ENCODE assay signal across 8 cellular contexts in the genomic region with DNA sequence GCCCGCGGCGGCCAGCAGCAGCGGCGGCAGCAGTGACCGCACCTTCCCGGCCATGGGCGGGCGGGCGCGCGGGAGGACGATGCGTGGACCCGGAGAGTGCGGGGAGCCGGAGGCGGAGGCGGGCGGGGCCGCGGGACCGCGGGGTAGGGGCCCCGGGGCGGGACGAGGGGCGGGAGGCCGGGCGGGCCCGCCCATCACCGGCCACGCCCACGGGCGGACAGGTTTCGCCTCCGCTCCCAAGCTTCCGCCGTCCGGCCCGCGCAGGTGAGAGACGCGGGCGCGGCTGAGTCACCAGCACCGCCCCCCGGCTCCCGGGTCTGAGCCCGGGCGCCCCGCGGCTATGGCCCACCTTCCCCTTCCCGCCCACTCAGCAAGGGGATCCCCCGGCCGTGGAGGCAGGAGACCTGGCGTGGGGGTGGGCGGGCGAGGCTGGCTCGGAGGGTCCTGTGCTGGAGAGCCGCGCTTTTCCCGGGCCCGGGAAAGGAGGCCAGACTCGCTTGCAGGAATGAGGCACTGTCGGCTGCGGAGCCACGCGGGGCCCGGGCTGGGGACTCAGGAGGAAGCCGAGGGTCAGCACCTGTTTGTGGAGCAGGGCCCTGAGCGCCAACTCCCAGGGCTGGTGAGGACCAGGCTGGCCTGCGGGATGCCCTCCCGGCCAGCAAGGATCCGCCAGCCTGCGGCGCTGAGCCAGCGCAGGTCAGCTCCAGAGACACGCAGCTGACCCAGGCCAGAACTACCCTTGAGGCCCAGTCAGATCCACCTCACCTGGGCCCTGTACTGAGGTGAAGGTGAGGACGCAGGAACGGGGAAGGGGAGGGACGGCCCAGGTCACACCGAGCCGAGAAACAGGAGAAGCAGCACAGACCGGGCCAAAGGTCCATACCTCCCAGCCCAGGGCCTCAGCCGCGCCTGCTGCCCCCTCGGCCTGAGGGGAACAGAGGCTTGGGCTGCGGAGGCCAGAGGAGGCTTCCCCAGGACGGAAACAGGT. TPM values are rescaled to one million over a fixed set of nuclear protein-coding genes. Genes with fewer than 3 reads are reported as not detected.
A peak's percentile ranks its signal among the peaks of the same experiment; 100 is the strongest.
DNase-seq lines count a peak whose midpoint lies in the region; ATAC-seq and TF ChIP-seq lines count a peak whose summit lies in the region.

A gene (minus strand): TSS at position 118 of the 988 bp plus-strand sequence. CDS start 64 bp downstream, at position 54.

- no peaks in the 10 kb centered on the region for H3K36me3 Mint-ChIP-seq in activated naive CD4-positive, alpha-beta T cell treated with anti-CD3 and anti-CD28 coated beads, Interleukin-2, amount 50 U/mL, for 72 hours
- no peaks in the 10 kb centered on the region for H3K36me3 Mint-ChIP-seq in type B pancreatic cell

- peaks cover 65% of the 10 kb centered on the region for H3K27me3 Mint-ChIP-seq in type B pancreatic cell

- no peaks in the 10 kb centered on the region for H3K9me3 Mint-ChIP-seq in activated naive CD4-positive, alpha-beta T cell treated with anti-CD3 and anti-CD28 coated beads, Interleukin-2, amount 50 U/mL, for 72 hours
- no peaks in the 10 kb centered on the region for H3K9me3 Mint-ChIP-seq in type B pancreatic cell

- H3K9ac ChIP-seq in liver (ENCODE audit: low read depth in 1 of 2, low read length in 2 of 2) (no peak within 1 kb of the TSS), Karpas-422 (ENCODE audit: low read length) (no peak within 1 kb of the TSS)

- H3K27me3 ChIP-seq in BJ (ENCODE audit: control insufficient read depth, insufficient read depth, low read length) (peaks cover 15% of the 10 kb centered on the region), liver (ENCODE audit: control insufficient read depth in 4 of 4, insufficient read depth in 4 of 4, low read length in 3 of 4) (peaks cover 0 to 3% (median 0%) of the 10 kb centered on the region in 4 donors), Karpas-422 (ENCODE audit: low read length) (no peaks in the 10 kb centered on the region), WERI-Rb-1 (ENCODE audit: insufficient read depth, low read depth, severe bottlenecking) (peaks cover 5% of the 10 kb centered on the region)

- peak within 1 kb of the TSS; percentile 84 to 88 for H3K27ac ChIP-seq in liver (ENCODE audit: low read depth in 1 of 2, low read length in 2 of 2)
- H3K27ac ChIP-seq in Karpas-422 (ENCODE audit: low read length), result no peak within 1 kb of the TSS
- H3K27ac ChIP-seq in WERI-Rb-1, result no peak within 1 kb of the TSS

- no peak within 1 kb of the TSS for H3K4me2 ChIP-seq in Karpas-422 (ENCODE audit: low read depth, low read length, poor library complexity, severe bottlenecking)

- ATAC-seq in activated naive CD4-positive, alpha-beta T cell treated with anti-CD3 and anti-CD28 coated beads, Interleukin-2, amount 50 U/mL, for 72 hours, result peak; percentile 66 to 71

- DNase-seq in BJ (ENCODE audit: low read depth) (no peak), NCI-H1048 (lab: John Stamatoyannopoulos, UW) (peak; percentile 74), type B pancreatic cell (ENCODE audit: extremely low spot score, unreplicated experiment) (no peak), Karpas-422 (no peak), WERI-Rb-1 (no peak), pons (ENCODE audit: low spot score) (no peak)
- DNase-seq in activated naive CD4-positive, alpha-beta T cell treated with anti-CD3 and anti-CD28 coated beads, Interleukin-2, amount 50 U/mL, for 72 hours (ENCODE audit: low spot score in 2 of 2), result no peak

- POLR2A ChIA-PET in BJ (lab: Charles Lee), result no interaction called here

- peaks cover 21 to 43% (median 30%) of the 10 kb centered on the region in 4 donors for H3K4me1 ChIP-seq in liver (ENCODE audit: control insufficient read depth in 4 of 4, insufficient read depth in 4 of 4, low read length in 3 of 4)
- H3K4me1 ChIP-seq in Karpas-422 (ENCODE audit: low read length), result no peaks in the 10 kb centered on the region

- no peak for TF ChIP-seq RAD21 in liver (IDR thresholded peaks at IDR 0.05)

- H3K27ac Mint-ChIP-seq in activated naive CD4-positive, alpha-beta T cell treated with anti-CD3 and anti-CD28 coated beads, Interleukin-2, amount 50 U/mL, for 72 hours, result no peak within 1 kb of the TSS
- H3K27ac Mint-ChIP-seq in type B pancreatic cell, result no peak within 1 kb of the TSS

- peak within 1 kb of the TSS; percentile 31 for H3K4me3 Mint-ChIP-seq in type B pancreatic cell

- no peaks in the 10 kb centered on the region for H3K9me3 ChIP-seq in liver (ENCODE audit: control insufficient read depth in 4 of 4, low read length in 3 of 4)
- H3K9me3 ChIP-seq in Karpas-422 (ENCODE audit: low read length), result no peaks in the 10 kb centered on the region
- H3K9me3 ChIP-seq in WERI-Rb-1 (ENCODE audit: severe bottlenecking), result no peaks in the 10 kb centered on the region

- CTCF ChIA-PET in BJ (lab: Yijun Ruan, JAX), result interaction anchor here (3.2 to 5.6 kb wide), 2 partner anchors 10 to 14 kb away, joined by 26 to 49 read pairs; no protein-coding TSS in a partner anchor

- H3K4me3 ChIP-seq in BJ (ENCODE audit: low read depth, low read length) (0 out of 2 replicates have a peak within 1 kb of the TSS, but pooled peaks have one; percentile 6), liver (ENCODE audit: low read depth in 1 of 3, low read length in 3 of 3) (peak within 1 kb of the TSS in 2 of 3 donors; percentile 49 to 52), Karpas-422 (ENCODE audit: low read length) (no peak within 1 kb of the TSS), WERI-Rb-1 (ENCODE audit: low read depth, low read length) (no peak within 1 kb of the TSS)

- H4K20me1 ChIP-seq in Karpas-422 (ENCODE audit: insufficient read depth, low read depth, low read length), result 0 out of 2 replicates have a peak, but pooled peaks cover 3% of the 10 kb centered on the region

- H3K36me3 ChIP-seq in BJ (ENCODE audit: control insufficient read depth, insufficient read depth, low read length), result no peaks in the 10 kb centered on the region
- no peaks in the 10 kb centered on the region for H3K36me3 ChIP-seq in liver (ENCODE audit: control insufficient read depth in 4 of 4, insufficient read depth in 3 of 4, low read depth in 1 of 4, low read length in 3 of 4)
- H3K36me3 ChIP-seq in Karpas-422 (ENCODE audit: insufficient read depth, low read length), result no peaks in the 10 kb centered on the region
- H3K36me3 ChIP-seq in WERI-Rb-1, result no peaks in the 10 kb centered on the region

- no peaks in the 10 kb centered on the region for H3K4me1 Mint-ChIP-seq in type B pancreatic cell (ENCODE audit: unreplicated experiment)

- TF ChIP-seq CTCF in BJ (IDR thresholded peaks at IDR 0.05; ENCODE audit: insufficient read depth, low read depth, low read length) (no peak), liver (IDR thresholded peaks at IDR 0.05; ENCODE audit: low read depth, low read length, missing input control) (no peak), type B pancreatic cell (conservative IDR thresholded peaks at IDR 0.05) (no peak), WERI-Rb-1 (IDR thresholded peaks at IDR 0.05; ENCODE audit: low read depth, low read length) (no peak)

- 8% methylated on average over 90 of the region's 90 CpGs for WGBS in liver

- H3K9me2 ChIP-seq in Karpas-422 (replicated peaks; ENCODE audit: insufficient read depth, low read length), result no peaks in the 10 kb centered on the region

- H2AFZ ChIP-seq in Karpas-422 (ENCODE audit: low read length), result no peak within 1 kb of the TSS

- no peaks in the 10 kb centered on the region for H3K79me2 ChIP-seq in Karpas-422 (ENCODE audit: low read length)

TF ChIP-seq in liver, 16 proteins besides CTCF, POLR2A, EP300 and RAD21 (continues in another document):
- no peak for TF ChIP-seq TAF1 (conservative IDR thresholded peaks at IDR 0.05)
- no peak for TF ChIP-seq HNF4A (conservative IDR thresholded peaks at IDR 0.05)
- no peak for TF ChIP-seq FOXA1 (IDR thresholded peaks at IDR 0.05)
- TF ChIP-seq, protein P1, sequence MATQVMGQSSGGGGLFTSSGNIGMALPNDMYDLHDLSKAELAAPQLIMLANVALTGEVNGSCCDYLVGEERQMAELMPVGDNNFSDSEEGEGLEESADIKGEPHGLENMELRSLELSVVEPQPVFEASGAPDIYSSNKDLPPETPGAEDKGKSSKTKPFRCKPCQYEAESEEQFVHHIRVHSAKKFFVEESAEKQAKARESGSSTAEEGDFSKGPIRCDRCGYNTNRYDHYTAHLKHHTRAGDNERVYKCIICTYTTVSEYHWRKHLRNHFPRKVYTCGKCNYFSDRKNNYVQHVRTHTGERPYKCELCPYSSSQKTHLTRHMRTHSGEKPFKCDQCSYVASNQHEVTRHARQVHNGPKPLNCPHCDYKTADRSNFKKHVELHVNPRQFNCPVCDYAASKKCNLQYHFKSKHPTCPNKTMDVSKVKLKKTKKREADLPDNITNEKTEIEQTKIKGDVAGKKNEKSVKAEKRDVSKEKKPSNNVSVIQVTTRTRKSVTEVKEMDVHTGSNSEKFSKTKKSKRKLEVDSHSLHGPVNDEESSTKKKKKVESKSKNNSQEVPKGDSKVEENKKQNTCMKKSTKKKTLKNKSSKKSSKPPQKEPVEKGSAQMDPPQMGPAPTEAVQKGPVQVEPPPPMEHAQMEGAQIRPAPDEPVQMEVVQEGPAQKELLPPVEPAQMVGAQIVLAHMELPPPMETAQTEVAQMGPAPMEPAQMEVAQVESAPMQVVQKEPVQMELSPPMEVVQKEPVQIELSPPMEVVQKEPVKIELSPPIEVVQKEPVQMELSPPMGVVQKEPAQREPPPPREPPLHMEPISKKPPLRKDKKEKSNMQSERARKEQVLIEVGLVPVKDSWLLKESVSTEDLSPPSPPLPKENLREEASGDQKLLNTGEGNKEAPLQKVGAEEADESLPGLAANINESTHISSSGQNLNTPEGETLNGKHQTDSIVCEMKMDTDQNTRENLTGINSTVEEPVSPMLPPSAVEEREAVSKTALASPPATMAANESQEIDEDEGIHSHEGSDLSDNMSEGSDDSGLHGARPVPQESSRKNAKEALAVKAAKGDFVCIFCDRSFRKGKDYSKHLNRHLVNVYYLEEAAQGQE (IDR thresholded peaks at IDR 0.05), result no peak
- no peak for TF ChIP-seq EGR1 (IDR thresholded peaks at IDR 0.05; ENCODE audit: low read depth in 2 of 2)
- TF ChIP-seq YY1 (IDR thresholded peaks at IDR 0.05), result no peak
- TF ChIP-seq, protein P2, sequence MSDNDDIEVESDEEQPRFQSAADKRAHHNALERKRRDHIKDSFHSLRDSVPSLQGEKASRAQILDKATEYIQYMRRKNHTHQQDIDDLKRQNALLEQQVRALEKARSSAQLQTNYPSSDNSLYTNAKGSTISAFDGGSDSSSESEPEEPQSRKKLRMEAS (IDR thresholded peaks at IDR 0.05), result no peak
- TF ChIP-seq GABPA (IDR thresholded peaks at IDR 0.05 in 1 of 2, conservative IDR thresholded peaks at IDR 0.05 in 1 of 2), result no peak
- no peak for TF ChIP-seq JUND (IDR thresholded peaks at IDR 0.05)
- no peak for TF ChIP-seq RXRA (IDR thresholded peaks at IDR 0.05)
- TF ChIP-seq NR2F2 (IDR thresholded peaks at IDR 0.05), result no peak

RNA-seq across cellular contexts. Expression of the gene that starts here (rescaled TPM):
- polyA plus RNA-seq in BJ (2011; rRNA removed) (not detected in 2 replicates), liver (under 1 TPM; 0.17 to 0.40 TPM)
- not detected in 2 replicates for polyA minus RNA-seq in BJ (2011; rRNA and poly(A)+ RNA removed)
- total RNA-seq in activated naive CD4-positive, alpha-beta T cell treated with anti-CD3 and anti-CD28 coated beads, Interleukin-2, amount 50 U/mL, for 72 hours, result under 1 TPM in 1 of 2 donors, not detected in 1; 0.27 TPM
- total RNA-seq in liver (under 1 TPM; 0.09 to 0.25 TPM), type B pancreatic cell (ENCODE audit: low replicate concordance) (3.3 and 6.4 TPM in 2 replicates)
- total RNA-seq in Karpas-422 (2014; rRNA removed; shearing (Covaris generic); ENCODE audit: low replicate concordance), result not detected in 2 replicates

Comparison
In these comparisons a context has a peak if more than half of its experiments do, and no peak if none do; other contexts are left out.
1. Peak in ATAC-seq in activated naive CD4-positive, alpha-beta T cell treated with anti-CD3 and anti-CD28 coated beads, Interleukin-2, amount 50 U/mL, for 72 hours; RNA of the gene not detected or under 1 TPM.
2. H3K4me3 ChIP-seq: peak in BJ (single experiment) and liver (2 of 3); none in Karpas-422 (single experiment) and WERI-Rb-1 (single experiment).
3. H3K27ac ChIP-seq: peak in liver (2 of 2); none in Karpas-422 (single experiment) and WERI-Rb-1 (single experiment).